ENCODE assay signal across 27 cellular contexts in the genomic region with DNA sequence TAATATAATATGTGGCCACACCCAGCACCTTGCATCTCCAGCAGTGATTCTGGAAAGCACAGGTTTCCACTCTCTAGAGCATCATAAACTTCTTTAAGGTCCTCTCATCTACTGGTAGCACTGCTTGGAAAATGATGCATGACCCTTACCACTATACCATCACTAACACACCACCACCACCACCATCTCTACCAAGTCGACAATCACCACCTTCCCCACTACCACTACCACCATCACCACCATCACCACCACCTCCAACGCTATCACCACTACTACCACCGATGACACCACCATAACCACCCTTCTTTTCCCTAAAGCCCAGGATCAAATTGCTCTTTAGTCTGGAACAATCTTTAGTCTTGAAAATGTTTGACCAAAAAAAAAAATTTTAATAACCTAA.
"Had no signal": no experiment of that assay in that cellular context is flagged by ENCODE, and none has a peak within 500 bp of the region (broad histone marks: within the 10 kb centered on the region; RNA-seq: fewer than 3 reads in every experiment).

No MANE protein-coding gene starts in this region.

- H3K4me1 ChIP-seq: stomach, suprapubic skin, testis, thyroid gland, tibial artery, tibial nerve, transverse colon, upper lobe of left lung, upper lobe of right lung, uterus, vagina had no signal

- H3K36me3 Mint-ChIP-seq: stimulated activated effector memory CD8-positive, alpha-beta T cell treated with anti-CD3 and anti-CD28 coated beads, Interleukin-12 subunit alpha, Interleukin-12 subunit beta, amount 100 ng/mL, for 72 hours; stimulated activated naive B cell treated with anti-CD40 and anti-IgM and Interleukin-4, amounts not matched to agents 10 μg/mL and 1 μg/mL and 100 μg/mL, for 72 hours; type B pancreatic cell had no signal

- ATAC-seq: stimulated activated effector memory CD8-positive, alpha-beta T cell treated with anti-CD3 and anti-CD28 coated beads, Interleukin-12 subunit alpha, Interleukin-12 subunit beta, amount 100 ng/mL, for 72 hours; stimulated activated naive B cell treated with anti-CD40 and anti-IgM and Interleukin-4, amounts not matched to agents 10 μg/mL and 1 μg/mL and 100 μg/mL, for 72 hours; upper lobe of right lung had no signal

- H3K4me1 Mint-ChIP-seq: stimulated activated effector memory CD8-positive, alpha-beta T cell treated with anti-CD3 and anti-CD28 coated beads, Interleukin-12 subunit alpha, Interleukin-12 subunit beta, amount 100 ng/mL, for 72 hours; stimulated activated naive B cell treated with anti-CD40 and anti-IgM and Interleukin-4, amounts not matched to agents 10 μg/mL and 1 μg/mL and 100 μg/mL, for 72 hours had no signal

- H3K4me3 ChIP-seq: stomach, suprapubic skin, testis, thoracic aorta, thyroid gland, tibial artery, tibial nerve, transverse colon, upper lobe of left lung, upper lobe of right lung, uterus, vagina had no signal

- H3K27me3 ChIP-seq: stomach, suprapubic skin, testis, thyroid gland, tibial artery, tibial nerve, transverse colon, upper lobe of left lung, upper lobe of right lung, uterus, vagina had no signal

- H3K27me3 Mint-ChIP-seq: stimulated activated naive B cell treated with anti-CD40 and anti-IgM and Interleukin-4, amounts not matched to agents 10 μg/mL and 1 μg/mL and 100 μg/mL, for 72 hours; stimulated activated naive CD8-positive, alpha-beta T cell treated with anti-CD3 and anti-CD28 coated beads, Interleukin-15, Interleukin-2, amounts not matched to agents 100 ng/mL and 50 ng/mL, for 24 hours; type B pancreatic cell had no signal

- H3K27ac ChIP-seq: stomach, suprapubic skin, testis, thoracic aorta, thyroid gland, tibial artery, tibial nerve, transverse colon, upper lobe of left lung, upper lobe of right lung, uterus, vagina had no signal

- H3K27ac Mint-ChIP-seq: stimulated activated effector memory CD8-positive, alpha-beta T cell treated with anti-CD3 and anti-CD28 coated beads, Interleukin-12 subunit alpha, Interleukin-12 subunit beta, amount 100 ng/mL, for 72 hours; stimulated activated naive B cell treated with anti-CD40 and anti-IgM and Interleukin-4, amounts not matched to agents 10 μg/mL and 1 μg/mL and 100 μg/mL, for 72 hours; stimulated activated naive CD8-positive, alpha-beta T cell treated with anti-CD3 and anti-CD28 coated beads, Interleukin-15, Interleukin-2, amounts not matched to agents 100 ng/mL and 50 ng/mL, for 24 hours; type B pancreatic cell had no signal

- H3K36me3 ChIP-seq: stomach, suprapubic skin, thoracic aorta, thyroid gland, tibial artery, tibial nerve, transverse colon, upper lobe of left lung, upper lobe of right lung, uterus, vagina had no signal

- DNase-seq: stimulated activated CD4-positive, alpha-beta T cell treated with anti-CD3 and anti-CD28 coated beads, Interleukin-1b, Interleukin-23, amount 100 ng/mL, for 48 hours; stimulated activated CD4-positive, alpha-beta T cell treated with anti-CD3 and anti-CD28 coated beads, Interleukin-2, amount 100 ng/mL, for 24 hours; stimulated activated CD4-positive, alpha-beta T cell treated with anti-CD3 and anti-CD28 coated beads, Interleukin-2, amount 100 ng/mL, for 48 hours; stimulated activated CD4-positive, alpha-beta T cell treated with anti-CD3 and anti-CD28 coated beads, Interleukin-4, amount 100 ng/mL, for 1 hour; stimulated activated CD4-positive, alpha-beta T cell treated with anti-CD3 and anti-CD28 coated beads, Interleukin-4, amount 100 ng/mL, for 24 hours; stimulated activated CD4-positive, alpha-beta T cell treated with anti-CD3 and anti-CD28 coated beads, Interleukin-4, amount 100 ng/mL, for 4 hours; stimulated activated CD8-positive, alpha-beta memory T cell treated with anti-CD3 and anti-CD28 coated beads, Interleukin-4, amount 100 ng/mL, for 48 hours; stimulated activated naive B cell treated with anti-CD40 and anti-IgM and Interleukin-4, amounts not matched to agents 10 μg/mL and 1 μg/mL and 100 μg/mL, for 72 hours; stimulated activated naive CD4-positive, alpha-beta T cell; stimulated activated naive CD4-positive, alpha-beta T cell treated with Interleukin-2 at 50 U/mL for 16 hours; stomach; substantia nigra; testis; thyroid gland; tibial artery; transverse colon; trophoblast cell; upper lobe of left lung; upper lobe of right lung; uterus had no signal

- H3K9me3 ChIP-seq: suprapubic skin, testis, thoracic aorta, thyroid gland, tibial artery, transverse colon, upper lobe of left lung, upper lobe of right lung, uterus, vagina had no signal

- H3K4me3 Mint-ChIP-seq: stimulated activated effector memory CD8-positive, alpha-beta T cell treated with anti-CD3 and anti-CD28 coated beads, Interleukin-12 subunit alpha, Interleukin-12 subunit beta, amount 100 ng/mL, for 72 hours; stimulated activated naive B cell treated with anti-CD40 and anti-IgM and Interleukin-4, amounts not matched to agents 10 μg/mL and 1 μg/mL and 100 μg/mL, for 72 hours; stimulated activated naive CD8-positive, alpha-beta T cell treated with anti-CD3 and anti-CD28 coated beads, Interleukin-15, Interleukin-2, amounts not matched to agents 100 ng/mL and 50 ng/mL, for 24 hours; type B pancreatic cell had no signal
